8 cellular contexts compared by ENCODE assay signal in the genomic region with DNA sequence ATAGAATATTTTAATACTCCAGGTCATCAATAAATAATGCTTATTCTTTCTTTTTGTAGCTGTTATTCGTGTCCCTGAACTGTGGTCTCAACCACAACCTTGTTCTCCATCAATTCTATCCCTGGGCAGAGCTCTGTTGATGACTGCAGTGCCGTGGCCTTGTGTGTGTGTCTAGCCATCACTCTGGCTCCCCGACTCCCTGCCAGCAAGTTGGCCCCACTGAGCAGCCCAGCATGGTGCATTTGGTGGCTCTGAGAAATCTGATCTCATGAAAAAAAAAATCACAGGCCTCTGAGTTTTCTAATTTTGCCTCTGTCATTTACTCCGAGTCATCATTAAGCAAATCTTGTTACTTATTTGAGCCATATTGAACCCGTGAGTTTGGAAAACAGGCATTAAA.
"Had no signal": no experiment of that assay in that cellular context is flagged by ENCODE, and none has a peak within 500 bp of the region (broad histone marks: within the 10 kb centered on the region; RNA-seq: fewer than 3 reads in every experiment).

No MANE protein-coding gene starts in this region.

- DNase-seq: GDM1, GF-D8 had no signal

- H3K4me3 ChIP-seq: GM12878 had no signal

- ATAC-seq: GM12878 had no signal

- FAIRE-seq: G401.6, GM12878, GM12891, GM12892, GM18507, GM19239 had no signal
